In genomic region chr1:156572663-156573018, GRCh38 we compare ENCODE assay signal across 8 cellular contexts. TPM values are rescaled to one million over a fixed set of nuclear protein-coding genes. Genes with fewer than 3 reads are reported as not detected.
DNase-seq lines count a peak whose midpoint lies in the region; TF ChIP-seq lines count a peak whose summit lies in the region.
"Had no signal": no experiment of that assay in that cellular context is flagged by ENCODE, and none has a peak within 500 bp of the region (broad histone marks: within the 10 kb centered on the region; RNA-seq: fewer than 3 reads in every experiment).

No MANE protein-coding gene starts in this region.

- H4K5ac ChIP-seq in mesendoderm (ENCODE audit: low read length): no peak overlapping the region

- no peak overlapping the region for H2BK120ac ChIP-seq in mesendoderm (ENCODE audit: low read depth, low read length)

- H3F3A ChIP-seq in smooth muscle cell (ENCODE audit: low read depth): no peaks in the 10 kb centered on the region

- peak overlapping the region; percentile 95 for H3K4me3 ChIP-seq in H7 (ENCODE audit: insufficient read depth, low read depth, low read length)
- peak overlapping the region; percentile 98 for H3K4me3 ChIP-seq in SK-N-MC
- H3K4me3 ChIP-seq in fibroblast of mammary gland (ENCODE audit: control insufficient read depth, low read depth, low read length): peak overlapping the region; percentile 87
- peak overlapping the region; percentile 56 for H3K4me3 ChIP-seq in smooth muscle cell
- H3K4me3 ChIP-seq in mesendoderm (ENCODE audit: low read length): no peak overlapping the region

- H2BK15ac ChIP-seq in mesendoderm (replicated peaks; ENCODE audit: low read depth): no peak overlapping the region

- no peaks in the 10 kb centered on the region for H4K20me1 ChIP-seq in smooth muscle cell (ENCODE audit: low read depth)

- H3K4me2 ChIP-seq in smooth muscle cell (peak overlapping the region; percentile 90), mesendoderm (ENCODE audit: low read length) (no peak overlapping the region)

- H3K18ac ChIP-seq in mesendoderm (ENCODE audit: low read length): no peak overlapping the region

- H3K79me2 ChIP-seq in smooth muscle cell (ENCODE audit: low read depth) (peaks cover 12% of the 10 kb centered on the region), mesendoderm (ENCODE audit: control insufficient read depth, insufficient read depth, low read length) (peaks cover 4% of the 10 kb centered on the region)

- no peak overlapping the region for H2AK5ac ChIP-seq in mesendoderm (ENCODE audit: low read length)

- H4K8ac ChIP-seq in mesendoderm (ENCODE audit: low read depth, low read length): no peak overlapping the region

- H3K27ac ChIP-seq in SK-N-MC (no peak overlapping the region), smooth muscle cell (ENCODE audit: low read depth) (no peak overlapping the region), mesendoderm (ENCODE audit: low read depth, low read length) (no peak overlapping the region)

- H3K23ac ChIP-seq in mesendoderm (ENCODE audit: low read length): no peak overlapping the region

- H3K9ac ChIP-seq in SK-N-MC (ENCODE audit: insufficient read length): no peak overlapping the region
- H3K9ac ChIP-seq in smooth muscle cell (ENCODE audit: low read depth): no peak overlapping the region
- H3K9ac ChIP-seq in mesendoderm (ENCODE audit: low read length): no peak overlapping the region

- H3K9me3 ChIP-seq in SK-N-MC (ENCODE audit: low read depth, low read length) (no peaks in the 10 kb centered on the region), smooth muscle cell (replicated peaks; ENCODE audit: low read depth) (no peaks in the 10 kb centered on the region)

- H3K27me3 ChIP-seq in H7 (ENCODE audit: control insufficient read depth, insufficient read depth, low read length): no peaks in the 10 kb centered on the region; the same call in 1 of the 2 replicates
- H3K27me3 ChIP-seq in smooth muscle cell (ENCODE audit: low read depth): no peaks in the 10 kb centered on the region
- H3K27me3 ChIP-seq in mesendoderm (ENCODE audit: insufficient read depth, low read length, poor library complexity): no peaks in the 10 kb centered on the region

- DNase-seq in H7: no peak
- DNase-seq in SK-N-MC (ENCODE audit: low read depth, low spot score): no peak
- DNase-seq in fibroblast of mammary gland (ENCODE audit: low read depth): no peak
- DNase-seq in smooth muscle cell (lab: John Stamatoyannopoulos, UW; ENCODE audit: unreplicated experiment): no peak
- DNase-seq in kidney glomerular epithelial cell (lab: John Stamatoyannopoulos, UW): no peak
- DNase-seq in mesendoderm: no peak
- no peak for DNase-seq in mucosa of gallbladder (ENCODE audit: low spot score)

- H3K36me3 ChIP-seq in H7 (replicated peaks; ENCODE audit: control insufficient read depth, insufficient read depth, low read length): peaks cover 1% of the 10 kb centered on the region; the same call in 1 of the 2 replicates
- peaks cover 7% of the 10 kb centered on the region for H3K36me3 ChIP-seq in SK-N-MC (ENCODE audit: insufficient read depth, low read length)
- no peaks in the 10 kb centered on the region for H3K36me3 ChIP-seq in smooth muscle cell (ENCODE audit: low read depth)
- H3K36me3 ChIP-seq in mesendoderm (ENCODE audit: control insufficient read depth, insufficient read depth, low read length): no peaks in the 10 kb centered on the region

- peak overlapping the region; percentile 67 for H2AFZ ChIP-seq in smooth muscle cell (ENCODE audit: low read depth)

- H3K79me1 ChIP-seq in mesendoderm (ENCODE audit: low read length): peaks cover 5% of the 10 kb centered on the region

- H3K4me1 ChIP-seq in smooth muscle cell (ENCODE audit: low read depth) (no peaks in the 10 kb centered on the region), mesendoderm (ENCODE audit: control insufficient read depth, low read depth, low read length) (peaks cover 4% of the 10 kb centered on the region)

- no peak overlapping the region for H2BK5ac ChIP-seq in mesendoderm (ENCODE audit: low read length)

- 44% methylated on average over 10 of the region's 10 CpGs for WGBS in smooth muscle cell (ENCODE audit: low lambda C conversion rate)
- WGBS in mesendoderm (ENCODE audit: extremely low coverage, insufficient coverage, low lambda C conversion rate): no CpG with 5 or more reads among the region's 10 CpGs

- H3K56ac ChIP-seq in mesendoderm (ENCODE audit: low read length): no peak overlapping the region

- H3K4ac ChIP-seq in mesendoderm (ENCODE audit: low read depth, low read length): no peak overlapping the region

- TF ChIP-seq CTCF in fibroblast of mammary gland (conservative IDR thresholded peaks at IDR 0.05; ENCODE audit: control insufficient read depth, insufficient read depth, low read depth, low read length): no peak
- TF ChIP-seq CTCF in smooth muscle cell (IDR thresholded peaks at IDR 0.05; ENCODE audit: borderline replicate concordance, insufficient read depth, poor library complexity, severe bottlenecking): no peak

RNA-seq across cellular contexts. Expression of gene IQGAP3, which starts 0.3 kb away (rescaled TPM):
- 35.6 and 36.8 TPM in 2 replicates for total RNA-seq in H7 (2014; rRNA removed; shearing (Covaris generic))
- total RNA-seq in smooth muscle cell: 2.6 and 11.9 TPM in 2 replicates
- 2.9 and 3.6 TPM in 2 replicates for polyA plus RNA-seq in smooth muscle cell
- polyA plus RNA-seq in mesendoderm (2013, experiment 1 of 2): 9.4 TPM
- 9.5 TPM for polyA plus RNA-seq in mesendoderm (2013, experiment 2 of 2)
- 2.5 TPM for total RNA-seq in mucosa of gallbladder

RNA-seq across cellular contexts. Expression of gene TTC24, which starts 6.9 kb away (rescaled TPM):
- total RNA-seq in H7 (2014; rRNA removed; shearing (Covaris generic)): 0.52 TPM in 1 of 2 replicates, not detected in the other
- not detected in 2 replicates for total RNA-seq in smooth muscle cell
- polyA plus RNA-seq in smooth muscle cell: not detected in 2 replicates
- polyA plus RNA-seq in mesendoderm (2013, experiment 1 of 2): not detected
- 0.06 TPM for polyA plus RNA-seq in mesendoderm (2013, experiment 2 of 2)
- total RNA-seq in mucosa of gallbladder: 0.60 TPM
- total RNA-seq: urinary bladder had no signal

RNA-seq across cellular contexts. Expression of gene NAXE, which starts 18.9 kb away (rescaled TPM):
- 133 and 151 TPM in 2 replicates for total RNA-seq in H7 (2014; rRNA removed; shearing (Covaris generic))
- total RNA-seq in smooth muscle cell (50.5 and 53.7 TPM in 2 replicates), mucosa of gallbladder (99.0 TPM)
- 72.5 and 85.5 TPM in 2 replicates for polyA plus RNA-seq in smooth muscle cell
- polyA plus RNA-seq in mesendoderm (2013, experiment 1 of 2): 56.5 TPM
- polyA plus RNA-seq in mesendoderm (2013, experiment 2 of 2): 55.0 TPM

RNA-seq across cellular contexts. Expression of gene GPATCH4, which starts 28.6 kb away (rescaled TPM):
- total RNA-seq in H7 (2014; rRNA removed; shearing (Covaris generic)): 40.6 and 45.0 TPM in 2 replicates
- total RNA-seq in smooth muscle cell (7.5 and 11.9 TPM in 2 replicates), mucosa of gallbladder (12.6 TPM)
- 19.9 and 31.3 TPM in 2 replicates for polyA plus RNA-seq in smooth muscle cell
- polyA plus RNA-seq in mesendoderm (2013, experiment 1 of 2): 111 TPM
- polyA plus RNA-seq in mesendoderm (2013, experiment 2 of 2): 111 TPM

RNA-seq across cellular contexts. Expression of gene HAPLN2, which starts 46.6 kb away (rescaled TPM):
- total RNA-seq in H7 (2014; rRNA removed; shearing (Covaris generic)): 0.73 and 1.3 TPM in 2 replicates
- not detected in 2 replicates for total RNA-seq in smooth muscle cell
- polyA plus RNA-seq in smooth muscle cell: 1.00 TPM in 1 of 2 replicates, not detected in the other
- not detected for polyA plus RNA-seq in mesendoderm (2013, experiment 1 of 2)
- 0.04 TPM for polyA plus RNA-seq in mesendoderm (2013, experiment 2 of 2)
- total RNA-seq in mucosa of gallbladder: 0.43 TPM
- total RNA-seq: urinary bladder had no signal
